Comparison of ENCODE assay signal across 22 cellular contexts in the genomic region with DNA sequence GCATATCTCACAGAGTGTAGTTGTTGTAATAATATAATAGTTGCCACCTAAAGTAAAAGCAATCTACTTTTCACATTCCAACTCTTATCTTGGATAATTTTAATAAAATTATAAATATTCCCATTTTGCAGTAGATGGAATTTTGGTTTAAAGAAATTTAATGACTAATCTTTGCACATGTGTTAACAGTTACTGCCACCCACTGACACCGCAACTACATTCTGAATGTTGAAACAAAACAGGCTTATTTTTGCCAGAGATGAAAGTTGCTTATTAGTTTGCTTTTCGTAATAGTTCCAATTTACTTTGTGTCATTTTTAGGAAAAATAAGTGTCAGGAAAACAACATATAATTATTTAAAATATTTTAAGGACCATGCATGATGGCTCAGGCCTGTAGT.
"Had no signal": no experiment of that assay in that cellular context is flagged by ENCODE, and none has a peak within 500 bp of the region (broad histone marks: within the 10 kb centered on the region; RNA-seq: fewer than 3 reads in every experiment).

No MANE protein-coding gene starts in this region.

- ATAC-seq: left ventricle myocardium superior; lower lobe of right lung; natural killer cell; psoas muscle; right cardiac atrium; stimulated activated memory B cell treated with anti-CD40 and anti-IgM and Interleukin-4, amounts not matched to agents 10 μg/mL and 1 μg/mL and 100 μg/mL, for 72 hours; stimulated activated naive CD8-positive, alpha-beta T cell treated with anti-CD3 and anti-CD28 coated beads, Interleukin-15, Interleukin-2, amounts not matched to agents 100 U/mL and 50 U/mL, for 24 hours had no signal

- DNase-seq: effector CD8-positive, alpha-beta T cell; endodermal cell; hypothalamus; immature natural killer cell; islet precursor cell; left ventricle myocardium superior; lower lobe of right lung; natural killer cell; occipital lobe; ovary; posterior cingulate gyrus; psoas muscle; right cardiac atrium; spleen; stimulated activated CD4-positive, alpha-beta T cell treated with anti-CD3 and anti-CD28 coated beads, Interleukin-4, amount 100 ng/mL, for 4 hours; stimulated activated naive CD8-positive, alpha-beta T cell treated with anti-CD3 and anti-CD28 coated beads, Interleukin-15, Interleukin-2, amounts not matched to agents 100 U/mL and 50 U/mL, for 24 hours; substantia nigra; testis; tibial artery had no signal

- H3K4me1 ChIP-seq: esophagus muscularis mucosa, lower lobe of right lung, psoas muscle, spleen, testis, tibial artery had no signal

- H3K9me3 ChIP-seq: esophagus muscularis mucosa, lower lobe of right lung, ovary, psoas muscle, testis, tibial artery had no signal

- H3K27ac ChIP-seq: esophagus muscularis mucosa, lower lobe of right lung, ovary, psoas muscle, spleen, testis, tibial artery had no signal

- H3K4me3 ChIP-seq: esophagus muscularis mucosa, lower lobe of right lung, ovary, psoas muscle, skin epidermis, spleen, testis, tibial artery had no signal

- H3K36me3 ChIP-seq: esophagus muscularis mucosa, lower lobe of right lung, ovary, spleen, tibial artery had no signal

- H3K27me3 ChIP-seq: esophagus muscularis mucosa, ovary, spleen, testis, tibial artery had no signal
